8 cellular contexts compared by ENCODE assay signal in genomic region chr6:155273438-155273837, GRCh38. TPM values are rescaled to one million over a fixed set of nuclear protein-coding genes. Genes with fewer than 3 reads are reported as not detected.
DNase-seq lines count a peak whose midpoint lies in the region; ATAC-seq and TF ChIP-seq lines count a peak whose summit lies in the region.

No MANE protein-coding gene starts in this region.

- TF ChIP-seq CTCF in AG04449 (IDR thresholded peaks at IDR 0.05; ENCODE audit: insufficient read depth, low read length, missing control alignments): no peak
- no peak for TF ChIP-seq CTCF in chondrocyte (IDR thresholded peaks at IDR 0.05)

- no peak overlapping the region for H2BK12ac ChIP-seq in mesenchymal stem cell (ENCODE audit: low read length in 2 of 2)

- H3K36me3 Mint-ChIP-seq in chondrocyte (ENCODE audit: low read depth): peaks cover 2% of the 10 kb centered on the region

- H3K18ac ChIP-seq in mesenchymal stem cell (ENCODE audit: low read depth in 1 of 2, low read length in 2 of 2): no peak overlapping the region

- peak; percentile 79 for DNase-seq in AG04449 (ENCODE audit: low read depth, low spot score)
- peak; percentile 72 for DNase-seq in HS-27A (ENCODE audit: low read depth)
- DNase-seq in chondrocyte (ENCODE audit: low spot score): no peak
- DNase-seq in mesenchymal stem cell: peak; percentile 100
- no peak for DNase-seq in HEK293T (ENCODE audit: extremely low spot score)
- no peak for DNase-seq in stimulated activated CD4-positive, alpha-beta T cell treated with anti-CD3 and anti-CD28 coated beads, Interleukin-4, amount 100 ng/mL, for 24 hours

- H3K27ac ChIP-seq in mesenchymal stem cell (ENCODE audit: low read length, poor library complexity, severe bottlenecking): peak overlapping the region; percentile 40

- no peak overlapping the region for H3K4me2 ChIP-seq in mesenchymal stem cell (ENCODE audit: low read length, poor library complexity, severe bottlenecking)

- no peak overlapping the region for H4K91ac ChIP-seq in mesenchymal stem cell (ENCODE audit: low read length)

- no peak overlapping the region for H3K4me3 ChIP-seq in AG04449 (ENCODE audit: low read depth, low read length)
- H3K4me3 ChIP-seq in mesenchymal stem cell (ENCODE audit: insufficient read depth in 1 of 2, low read depth in 1 of 2, low read length in 2 of 2): no peak overlapping the region

- H3K9ac ChIP-seq in mesenchymal stem cell (ENCODE audit: low read length): peak overlapping the region; percentile 63

- no peak for TF ChIP-seq POLR2A in GM18505 (IDR thresholded peaks at IDR 0.05; ENCODE audit: borderline replicate concordance, extremely low read depth, insufficient read depth, insufficient read length)

- no peak overlapping the region for H3K23ac ChIP-seq in mesenchymal stem cell (ENCODE audit: low read length in 2 of 2)

- no peak overlapping the region for H3K14ac ChIP-seq in mesenchymal stem cell (ENCODE audit: low read length in 2 of 2)

- H2BK5ac ChIP-seq in mesenchymal stem cell (ENCODE audit: low read depth, low read length, poor library complexity, severe bottlenecking): no peak overlapping the region

- H3K27ac Mint-ChIP-seq in chondrocyte (ENCODE audit: unreplicated experiment): peak overlapping the region; percentile 84

- H3K9me3 ChIP-seq in mesenchymal stem cell (ENCODE audit: control insufficient read depth, low read length): no peaks in the 10 kb centered on the region

- no peak overlapping the region for H2BK15ac ChIP-seq in mesenchymal stem cell (ENCODE audit: low read depth, poor library complexity, severe bottlenecking)

- no peaks in the 10 kb centered on the region for H3K27me3 Mint-ChIP-seq in chondrocyte (ENCODE audit: low read depth)

- CTCF ChIA-PET in AG04449 (lab: Yijun Ruan, JAX): interaction anchor here (1.2 to 3.5 kb wide), 5 partner anchors 13 to 345 kb away, joined by 4 to 18 read pairs (median 8); no protein-coding TSS in a partner anchor
- CTCF ChIA-PET in HEK293T (lab: Yijun Ruan, JAX): no interaction called here

- 1% methylated on average over 3 of the region's 3 CpGs for WGBS in mesenchymal stem cell

- H2AK5ac ChIP-seq in mesenchymal stem cell (ENCODE audit: low read length, severe bottlenecking): no peak overlapping the region

- no peak overlapping the region for H2AFZ ChIP-seq in mesenchymal stem cell (ENCODE audit: low read depth, low read length)

- H2BK120ac ChIP-seq in mesenchymal stem cell (ENCODE audit: low read depth, low read length): no peak overlapping the region

- H3K4me3 Mint-ChIP-seq in chondrocyte (ENCODE audit: unreplicated experiment): no peak overlapping the region

- peaks cover 36% of the 10 kb centered on the region for H3K4me1 Mint-ChIP-seq in chondrocyte (ENCODE audit: low read depth)

- ATAC-seq in GM18505 (IDR thresholded peaks at IDR 0.05; ENCODE audit: unreplicated experiment) (no peak), GM21737 (IDR thresholded peaks at IDR 0.05; ENCODE audit: unreplicated experiment) (no peak)

- H3K79me1 ChIP-seq in mesenchymal stem cell (replicated peaks; ENCODE audit: low read length, poor library complexity, severe bottlenecking): peaks cover 12% of the 10 kb centered on the region

- no peak overlapping the region for H3K4ac ChIP-seq in mesenchymal stem cell (ENCODE audit: low read depth in 1 of 2, low read length in 2 of 2)

- H3K4me1 ChIP-seq in mesenchymal stem cell (ENCODE audit: control insufficient read depth, insufficient read depth, low read depth, low read length): no peaks in the 10 kb centered on the region

- POLR2A ChIA-PET in AG04449 (lab: Yijun Ruan, JAX): no interaction called here
- POLR2A ChIA-PET in HEK293T (lab: Yijun Ruan, JAX): no interaction called here

- peaks cover 0 to 3% of the 10 kb centered on the region in 2 experiments for H3K36me3 ChIP-seq in mesenchymal stem cell (ENCODE audit: control insufficient read depth in 1 of 2, insufficient read depth in 2 of 2, low read depth in 1 of 2, low read length in 2 of 2)

- H3K27me3 ChIP-seq in mesenchymal stem cell (ENCODE audit: control insufficient read depth in 1 of 2, insufficient read depth in 1 of 2, low read length in 2 of 2): no peaks in the 10 kb centered on the region

- H4K8ac ChIP-seq in mesenchymal stem cell (ENCODE audit: low read length): no peak overlapping the region

- no peaks in the 10 kb centered on the region for H3K9me3 Mint-ChIP-seq in chondrocyte (ENCODE audit: low read depth)

TF ChIP-seq in HEK293T, 16 proteins besides CTCF, POLR2A, EP300 and RAD21:
- no peak for TF ChIP-seq FOXA1 (IDR thresholded peaks at IDR 0.05)
- TF ChIP-seq ZNF384 (IDR thresholded peaks at IDR 0.05): no peak
- TF ChIP-seq LEF1 (IDR thresholded peaks at IDR 0.05; ENCODE audit: borderline replicate concordance): no peak
- TF ChIP-seq PKNOX1 (IDR thresholded peaks at IDR 0.05): no peak
- TF ChIP-seq SUZ12 (IDR thresholded peaks at IDR 0.05): no peak
- TF ChIP-seq TARDBP (IDR thresholded peaks at IDR 0.05): no peak
- TF ChIP-seq ARNT (IDR thresholded peaks at IDR 0.05): no peak
- no peak for TF ChIP-seq ELF4 (IDR thresholded peaks at IDR 0.05)
- TF ChIP-seq FOXK2 (IDR thresholded peaks at IDR 0.05): no peak
- TF ChIP-seq L3MBTL2 (conservative IDR thresholded peaks at IDR 0.05): no peak
- TF ChIP-seq CTBP1 (IDR thresholded peaks at IDR 0.05; ENCODE audit: borderline replicate concordance): no peak
- no peak for TF ChIP-seq NFRKB (IDR thresholded peaks at IDR 0.05)
- no peak for TF ChIP-seq SP1 (IDR thresholded peaks at IDR 0.05)
- no peak for TF ChIP-seq FOXM1 (IDR thresholded peaks at IDR 0.05; ENCODE audit: borderline replicate concordance)
- TF ChIP-seq BHLHE40 (IDR thresholded peaks at IDR 0.05; ENCODE audit: borderline replicate concordance): no peak
- no peak for TF ChIP-seq HDGF (IDR thresholded peaks at IDR 0.05; ENCODE audit: borderline replicate concordance)

RNA-seq across cellular contexts. Expression of gene CLDN20, which starts 9.6 kb away (rescaled TPM):
- total RNA-seq in chondrocyte: not detected in 3 replicates
- 0.10 TPM for polyA plus RNA-seq in mesenchymal stem cell (2013, experiment 1 of 2)
- not detected for polyA plus RNA-seq in mesenchymal stem cell (2013, experiment 2 of 2)

RNA-seq across cellular contexts. Expression of gene TFB1M, which starts 40.8 kb away (rescaled TPM):
- 15.3 to 16.8 TPM (median 16.8 TPM) in 3 replicates for total RNA-seq in chondrocyte
- polyA plus RNA-seq in mesenchymal stem cell (2013, experiment 1 of 2): 69.5 TPM
- polyA plus RNA-seq in mesenchymal stem cell (2013, experiment 2 of 2): 67.3 TPM

Comparison
In these comparisons a context has a peak if more than half of its experiments do, and no peak if none do; other contexts are left out.
1. DNase-seq: peak in AG04449 (single experiment), HS-27A (single experiment) and mesenchymal stem cell (single experiment); none in chondrocyte (single experiment), HEK293T (single experiment) and stimulated activated CD4-positive, alpha-beta T cell treated with anti-CD3 and anti-CD28 coated beads, Interleukin-4, amount 100 ng/mL, for 24 hours (single experiment).